In the genomic region with DNA sequence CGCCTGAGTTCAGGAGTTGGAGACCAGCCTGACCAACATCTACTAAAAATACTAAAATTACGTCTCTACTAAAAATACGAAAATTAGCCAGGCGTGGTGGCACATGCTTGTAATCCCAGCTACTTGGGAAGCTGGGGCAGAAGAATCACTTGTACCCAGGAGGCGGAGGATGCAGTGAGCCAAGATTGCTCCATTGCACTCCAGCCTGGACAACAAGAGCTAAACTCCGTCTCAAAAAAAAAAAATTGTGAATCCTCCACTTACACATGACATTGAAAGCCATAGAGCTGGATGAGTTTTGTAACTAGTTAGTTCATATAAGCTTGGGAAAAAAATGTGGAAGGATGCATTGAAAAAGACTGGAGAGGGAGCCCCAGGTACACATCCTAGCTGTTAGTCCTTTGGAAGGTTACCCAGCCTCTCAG, we compare ENCODE assay signal across 8 cellular contexts. TPM values are rescaled to one million over a fixed set of nuclear protein-coding genes. Genes with fewer than 3 reads are reported as not detected.
DNase-seq lines count a peak whose midpoint lies in the region; ATAC-seq and TF ChIP-seq lines count a peak whose summit lies in the region.

No MANE protein-coding gene starts in this region.

- H3K27ac ChIP-seq in DOHH2 (ENCODE audit: low read depth, low read length) (0 out of 2 replicates have a peak overlapping the region, but pooled peaks have one; percentile 33), SJCRH30 (peak overlapping the region; percentile 44), esophagus squamous epithelium (peak overlapping the region; percentile 91 to 96 (median 92)), prostate gland (peak overlapping the region; percentile 93)

- TF ChIP-seq CTCF in DOHH2 (IDR thresholded peaks at IDR 0.05; ENCODE audit: low read depth, low read length, poor library complexity, severe bottlenecking) = no peak
- TF ChIP-seq CTCF in esophagus squamous epithelium (IDR thresholded peaks at IDR 0.05) = no peak
- TF ChIP-seq CTCF in prostate gland (IDR thresholded peaks at IDR 0.05) = no peak

- H3F3A ChIP-seq in DOHH2 (ENCODE audit: control insufficient read depth, insufficient read depth) = no peaks in the 10 kb centered on the region

- DNase-seq in SJCRH30 = no peak
- DNase-seq in esophagus squamous epithelium (lab: John Stamatoyannopoulos, UW) = no peak
- no peak for DNase-seq in prostate gland (ENCODE audit: low spot score)
- no peak for DNase-seq in stimulated activated CD4-positive, alpha-beta T cell treated with anti-CD3 and anti-CD28 coated beads, Interleukin-4, amount 100 ng/mL, for 24 hours
- DNase-seq in NCI-H524 treated with DMSO at 0.1 percent for 48 hours (lab: John Stamatoyannopoulos, UW) = no peak
- no peak for DNase-seq in DMS153 treated with DMSO at 0.1 percent for 48 hours (lab: John Stamatoyannopoulos, UW; ENCODE audit: unreplicated experiment)

- H3K4me2 ChIP-seq in DOHH2 (ENCODE audit: low read length) = peak overlapping the region; percentile 99

- H3K27me3 ChIP-seq in DOHH2 (ENCODE audit: control insufficient read depth, low read length) = no peaks in the 10 kb centered on the region; the same call in none of the 2 replicates
- no peaks in the 10 kb centered on the region for H3K27me3 ChIP-seq in SJCRH30
- H3K27me3 ChIP-seq in esophagus squamous epithelium = peaks cover 0 to 4% (median 0%) of the 10 kb centered on the region in 4 donors
- H3K27me3 ChIP-seq in prostate gland (replicated peaks; ENCODE audit: insufficient read depth) = no peaks in the 10 kb centered on the region

- intact Hi-C loops in esophagus squamous epithelium (cut with DNase I) (no loop called here), prostate gland (cut with DNase I) (loop anchor here (2.0 kb wide), 1 partner anchor 37 kb away; no protein-coding TSS in a partner anchor)

- no peaks in the 10 kb centered on the region for H3K9me3 ChIP-seq in DOHH2 (ENCODE audit: control insufficient read depth, insufficient read depth, low read length)
- H3K9me3 ChIP-seq in SJCRH30 (replicated peaks) = no peaks in the 10 kb centered on the region
- no peaks in the 10 kb centered on the region for H3K9me3 ChIP-seq in esophagus squamous epithelium
- H3K9me3 ChIP-seq in prostate gland = no peaks in the 10 kb centered on the region

- TF ChIP-seq POLR2A in esophagus squamous epithelium (IDR thresholded peaks at IDR 0.05) (no peak), prostate gland (IDR thresholded peaks at IDR 0.05) (no peak)

- H3K4me3 ChIP-seq in DOHH2 (ENCODE audit: low read length) (peak overlapping the region; percentile 96), SJCRH30 (peak overlapping the region; percentile 91), esophagus squamous epithelium (peak overlapping the region; percentile 70 to 84 (median 74)), prostate gland (peak overlapping the region; percentile 75 to 87)

- ATAC-seq in GM18517 (IDR thresholded peaks at IDR 0.05; ENCODE audit: unreplicated experiment) = no peak

- H4K20me1 ChIP-seq in DOHH2 (ENCODE audit: control insufficient read depth, insufficient read depth, low read depth, low read length) = no peaks in the 10 kb centered on the region; the same call in 1 of the 2 replicates

- WGBS in esophagus squamous epithelium, 2 donors = 65 to 70% methylated on average over 6 of the region's 6 CpGs
- 61% methylated on average over 6 of the region's 6 CpGs for WGBS in prostate gland

- H3K4me1 ChIP-seq in DOHH2 (ENCODE audit: control insufficient read depth, low read length) (peaks cover 18% of the 10 kb centered on the region), SJCRH30 (peaks cover 6% of the 10 kb centered on the region; the same call in 1 of the 2 replicates), esophagus squamous epithelium (peaks cover 11 to 31% (median 25%) of the 10 kb centered on the region in 3 donors), prostate gland (replicated peaks) (peaks cover 14% of the 10 kb centered on the region)

- H3K36me3 ChIP-seq in DOHH2 (ENCODE audit: control insufficient read depth, low read length) (peaks cover 26% of the 10 kb centered on the region), SJCRH30 (peaks cover 24% of the 10 kb centered on the region), esophagus squamous epithelium (peaks cover 0 to 30% (median 0%) of the 10 kb centered on the region in 3 donors), prostate gland (no peaks in the 10 kb centered on the region)

- peaks cover 36% of the 10 kb centered on the region for H3K79me2 ChIP-seq in DOHH2 (ENCODE audit: control insufficient read depth, low read length)

- no peaks in the 10 kb centered on the region for H3K9me2 ChIP-seq in DOHH2 (replicated peaks; ENCODE audit: control insufficient read depth, low read length)

RNA-seq across cellular contexts. Expression of a gene that starts 0.5 kb away (rescaled TPM):
- 352 and 382 TPM in 2 replicates for total RNA-seq in SJCRH30 (2014; rRNA removed; shearing (Covaris generic))
- total RNA-seq in esophagus squamous epithelium = 100 to 1,000 TPM; 172 to 231 (median 197) TPM
- total RNA-seq in prostate gland = 100 to 1,000 TPM; 232 to 298 TPM

RNA-seq across cellular contexts. Expression of a gene that starts 13.9 kb away (rescaled TPM):
- total RNA-seq in SJCRH30 (2014; rRNA removed; shearing (Covaris generic)) = 0.23 and 0.59 TPM in 2 replicates
- under 1 TPM in 1 of 4 donors, not detected in 3; 0.15 TPM for total RNA-seq in esophagus squamous epithelium
- 1 to 10 TPM in 1 of 2 donors, under 1 TPM in 1; 0.27 to 7.4 TPM for total RNA-seq in prostate gland

RNA-seq across cellular contexts. Expression of a gene that starts 14.6 kb away (rescaled TPM):
- 1.1 and 2.3 TPM in 2 replicates for total RNA-seq in SJCRH30 (2014; rRNA removed; shearing (Covaris generic))
- total RNA-seq in esophagus squamous epithelium = under 1 TPM in 3 of 4 donors, not detected in 1; 0.15 to 0.38 (median 0.35) TPM
- 1 to 10 TPM in 1 of 2 donors, under 1 TPM in 1; 0.82 to 3.3 TPM for total RNA-seq in prostate gland

RNA-seq across cellular contexts. Expression of a gene that starts 29.0 kb away (rescaled TPM):
- 2.8 and 4.6 TPM in 2 replicates for total RNA-seq in SJCRH30 (2014; rRNA removed; shearing (Covaris generic))
- total RNA-seq in esophagus squamous epithelium (10 to 100 TPM; 14.4 to 40.0 (median 21.2) TPM), prostate gland (10 to 100 TPM; 19.9 to 59.5 TPM)

RNA-seq across cellular contexts. Expression of a gene that starts 38.3 kb away (rescaled TPM):
- total RNA-seq in SJCRH30 (2014; rRNA removed; shearing (Covaris generic)) = 0.77 and 1.1 TPM in 2 replicates
- total RNA-seq in esophagus squamous epithelium = 1 to 10 TPM in 2 of 4 donors, under 1 TPM in 2; 0.19 to 5.3 (median 1.1) TPM
- 10 to 100 TPM; 10.7 to 20.6 TPM for total RNA-seq in prostate gland

Comparison
In these comparisons a context has a peak if more than half of its experiments do, and no peak if none do; other contexts are left out.
1. H3K27ac ChIP-seq: peak in every context shown above with its lines; median percentile 93 in prostate gland; 92 in esophagus squamous epithelium; 44 in SJCRH30; 33 in DOHH2.